In genomic region chr16:84828322-84828721, GRCh38 we compare ENCODE assay signal across 15 cellular contexts. TPM values are rescaled to one million over a fixed set of nuclear protein-coding genes. Genes with fewer than 3 reads are reported as not detected.
DNase-seq lines count a peak whose midpoint lies in the region; ATAC-seq and TF ChIP-seq lines count a peak whose summit lies in the region.
"Had no signal": no experiment of that assay in that cellular context is flagged by ENCODE, and none has a peak within 500 bp of the region (broad histone marks: within the 10 kb centered on the region; RNA-seq: fewer than 3 reads in every experiment).

No MANE protein-coding gene starts in this region.

- no peak for DNase-seq in Peyer's patch
- peak in 1 of 2 donors; percentile 7 for DNase-seq in trophoblast cell
- DNase-seq in upper lobe of right lung = no peak
- no peak for DNase-seq in amygdala (lab: John Stamatoyannopoulos, UW)
- DNase-seq: activated CD4-positive, alpha-beta T cell treated with anti-CD3 and anti-CD28 coated beads for 4 hours; activated naive CD4-positive, alpha-beta T cell treated with anti-CD3 and anti-CD28 coated beads, Interleukin-2, amount 50 U/mL, for 16 hours; CD8-positive, alpha-beta T cell; effector memory CD8-positive, alpha-beta T cell; MM.1S; NCI-H2171 treated with DMSO at 0.1 percent for 48 hours; NCI-H774; stimulated activated CD4-positive, alpha-beta T cell treated with anti-CD3 and anti-CD28 coated beads, Interleukin-12 subunit alpha, Interleukin-12 subunit beta, amount 100 ng/mL, for 4 hours had no signal

- no peaks in the 10 kb centered on the region for H3K36me3 ChIP-seq in Peyer's patch
- no peaks in the 10 kb centered on the region for H3K36me3 ChIP-seq in gastroesophageal sphincter
- H3K36me3 ChIP-seq in trophoblast cell (ENCODE audit: control insufficient read depth in 1 of 2, insufficient read depth in 2 of 2, low read length in 2 of 2) = peaks cover 36 to 38% of the 10 kb centered on the region in 2 experiments
- H3K36me3 ChIP-seq in upper lobe of right lung = no peaks in the 10 kb centered on the region

- TF ChIP-seq POLR2A in Peyer's patch (IDR thresholded peaks at IDR 0.05) = no peak
- TF ChIP-seq POLR2A in gastroesophageal sphincter (IDR thresholded peaks at IDR 0.05) = no peak

- WGBS in gastroesophageal sphincter (ENCODE audit: low coverage in 1 of 2), 2 donors = 41 to 44% methylated on average over 3 to 5 of the region's 5 CpGs
- no CpG with 5 or more reads among the region's 5 CpGs for WGBS in trophoblast cell (ENCODE audit: extremely low coverage, insufficient coverage, insufficient read length)

- H3K27me3 ChIP-seq in Peyer's patch (no peaks in the 10 kb centered on the region), gastroesophageal sphincter (no peaks in the 10 kb centered on the region), trophoblast cell (ENCODE audit: insufficient read depth, low read length) (no peaks in the 10 kb centered on the region), upper lobe of right lung (no peaks in the 10 kb centered on the region)

- no peak overlapping the region for H3K23ac ChIP-seq in trophoblast cell (ENCODE audit: low read length)

- no peak overlapping the region for H3K14ac ChIP-seq in trophoblast cell (ENCODE audit: low read length)

- peaks cover 5% of the 10 kb centered on the region for H3K79me2 ChIP-seq in trophoblast cell (ENCODE audit: control insufficient read depth, insufficient read depth, low read length, poor library complexity)

- intact Hi-C loops in upper lobe of right lung (cut with DNase I) = no loop called here

- H3K4me3 ChIP-seq in Peyer's patch (no peak overlapping the region), gastroesophageal sphincter (no peak overlapping the region), trophoblast cell (ENCODE audit: low read depth, low read length) (no peak overlapping the region), upper lobe of right lung (no peak overlapping the region)

- peak overlapping the region; percentile 49 for H2AK5ac ChIP-seq in trophoblast cell (ENCODE audit: low read length)

- peak overlapping the region; percentile 36 for H2BK120ac ChIP-seq in trophoblast cell (ENCODE audit: insufficient read depth, low read length, poor library complexity)

- H3K4ac ChIP-seq in trophoblast cell (ENCODE audit: low read depth, low read length) = no peak overlapping the region

- H4K8ac ChIP-seq in trophoblast cell (ENCODE audit: low read depth, low read length) = no peak overlapping the region

- TF ChIP-seq EP300 in gastroesophageal sphincter (IDR thresholded peaks at IDR 0.05) = no peak

- no peak overlapping the region for H3K9ac ChIP-seq in trophoblast cell (ENCODE audit: low read length)

- H3K9me3 ChIP-seq in Peyer's patch (no peaks in the 10 kb centered on the region), gastroesophageal sphincter (no peaks in the 10 kb centered on the region), trophoblast cell (ENCODE audit: insufficient read depth, low read depth, low read length) (no peaks in the 10 kb centered on the region), upper lobe of right lung (no peaks in the 10 kb centered on the region)

- TF ChIP-seq CTCF in Peyer's patch (IDR thresholded peaks at IDR 0.05) (no peak), gastroesophageal sphincter (IDR thresholded peaks at IDR 0.05) (no peak), upper lobe of right lung (IDR thresholded peaks at IDR 0.05) (no peak)

- ATAC-seq in gastroesophageal sphincter = no peak
- ATAC-seq in upper lobe of right lung = no peak
- no peak for ATAC-seq in HG02973 (IDR thresholded peaks at IDR 0.05; ENCODE audit: unreplicated experiment)
- ATAC-seq in GM21528 (IDR thresholded peaks at IDR 0.05; ENCODE audit: low FRiP score, unreplicated experiment) = no peak
- ATAC-seq: CD8-positive, alpha-beta T cell; effector memory CD8-positive, alpha-beta T cell had no signal

- no peak overlapping the region for H2BK5ac ChIP-seq in trophoblast cell (ENCODE audit: low read depth, low read length, poor library complexity)

- peak overlapping the region; percentile 81 for H2BK12ac ChIP-seq in trophoblast cell (ENCODE audit: low read length)

- peaks cover 36% of the 10 kb centered on the region for H3K79me1 ChIP-seq in trophoblast cell (ENCODE audit: low read length)

- no peak overlapping the region for H3K4me2 ChIP-seq in trophoblast cell (ENCODE audit: low read length)

- H3K27ac ChIP-seq in Peyer's patch (peak overlapping the region; percentile 60 to 92 (median 68)), gastroesophageal sphincter (peak overlapping the region; percentile 92 to 99 (median 97)), trophoblast cell (ENCODE audit: low read depth, low read length) (no peak overlapping the region), upper lobe of right lung (peak overlapping the region; percentile 65)

- peak overlapping the region; percentile 85 for H3K18ac ChIP-seq in trophoblast cell (ENCODE audit: low read length)

- H3K4me1 ChIP-seq in Peyer's patch (peaks cover 0 to 4% (median 0%) of the 10 kb centered on the region in 4 donors), gastroesophageal sphincter (peaks cover 12 to 98% (median 66%) of the 10 kb centered on the region in 3 donors), trophoblast cell (ENCODE audit: control insufficient read depth in 1 of 2, insufficient read depth in 2 of 2, low read length in 2 of 2) (peaks cover 41 to 45% of the 10 kb centered on the region in 2 experiments), upper lobe of right lung (peaks cover 32% of the 10 kb centered on the region)

- peak overlapping the region; percentile 33 for H4K91ac ChIP-seq in trophoblast cell (ENCODE audit: low read depth, low read length)

- H4K12ac ChIP-seq in trophoblast cell (ENCODE audit: low read depth, low read length) = no peak overlapping the region

- H2AFZ ChIP-seq in trophoblast cell (ENCODE audit: insufficient read depth, low read length, poor library complexity) = no peak overlapping the region

RNA-seq across cellular contexts. Expression of gene CRISPLD2, which starts 8.5 kb away (rescaled TPM):
- total RNA-seq in Peyer's patch = 100 to 1,000 TPM in 2 of 4 donors, 10 to 100 TPM in 2; 19.6 to 319 (median 84.3) TPM
- 100 to 1,000 TPM; 174 to 411 (median 219) TPM for total RNA-seq in gastroesophageal sphincter
- 121 and 124 TPM in 2 replicates for polyA plus RNA-seq in trophoblast cell (2013)
- 61.9 TPM for total RNA-seq in upper lobe of right lung
